In the genomic region with DNA sequence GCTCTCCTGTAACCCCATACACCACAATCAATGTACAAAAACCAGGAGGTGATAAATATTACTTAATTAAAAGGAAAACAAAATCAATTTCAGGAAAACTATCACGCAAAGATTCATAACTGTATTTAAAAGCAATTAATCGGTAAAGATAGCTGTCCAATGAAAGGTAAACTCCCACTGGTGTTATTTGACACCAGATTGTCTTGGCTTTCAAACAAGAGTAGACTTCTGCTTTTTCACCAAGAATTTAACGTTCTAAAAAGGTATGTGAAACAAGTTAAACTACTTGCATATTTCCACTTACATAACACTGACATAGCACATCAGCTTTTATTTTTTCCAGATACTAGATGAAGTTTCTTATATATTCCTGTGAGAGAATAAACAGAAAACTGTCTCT, we compare ENCODE assay signal across 8 cellular contexts. TPM values are rescaled to one million over a fixed set of nuclear protein-coding genes. Genes with fewer than 3 reads are reported as not detected.
A peak's percentile ranks its signal among the peaks of the same experiment; 100 is the strongest.
DNase-seq lines count a peak whose midpoint lies in the region; ATAC-seq and TF ChIP-seq lines count a peak whose summit lies in the region.

No MANE protein-coding gene starts in this region.

- H3K4me3 ChIP-seq in HUES6 (ENCODE audit: low read depth, low read length) (peak overlapping the region; percentile 95), cardiac fibroblast (replicated peaks in 1 of 2; ENCODE audit: low read depth in 2 of 2, low read length in 2 of 2) (peak overlapping the region; percentile 9 to 69), liver (ENCODE audit: low read depth in 1 of 3, low read length in 3 of 3) (peak overlapping the region; percentile 90 to 97 (median 95)), spleen (peak overlapping the region in 7 of 8 donors; percentile 15 to 90 (median 78))

- DNase-seq in cardiac fibroblast (ENCODE audit: low read depth in 2 of 2) (no peak), spleen (no peak), C1 segment of cervical spinal cord (lab: John Stamatoyannopoulos, UW) (no peak), HuH-7.5 (ENCODE audit: low spot score) (no peak)
- DNase-seq in stimulated activated naive CD4-positive, alpha-beta T cell treated with Interleukin-2 at 50 U/mL for 16 hours (lab: John Stamatoyannopoulos, UW): no peak

- no peak for TF ChIP-seq RAD21 in liver (IDR thresholded peaks at IDR 0.05)

- H3K9ac ChIP-seq in HUES6 (ENCODE audit: low read length) (no peak overlapping the region), liver (ENCODE audit: low read depth in 1 of 2, low read length in 2 of 2) (peak overlapping the region; percentile 94 to 99)

- H3K27ac ChIP-seq in HUES6 (ENCODE audit: low read depth, low read length) (no peak overlapping the region), liver (ENCODE audit: low read depth in 1 of 2, low read length in 2 of 2) (peak overlapping the region; percentile 99), spleen (peak overlapping the region in 6 of 8 donors; percentile 22 to 93 (median 90))

- TF ChIP-seq CTCF in cardiac fibroblast (IDR thresholded peaks at IDR 0.05; ENCODE audit: low read depth, low read length): no peak
- TF ChIP-seq CTCF in liver (IDR thresholded peaks at IDR 0.05; ENCODE audit: low read depth, low read length, missing input control): no peak
- TF ChIP-seq CTCF in spleen (IDR thresholded peaks at IDR 0.05 in 8 of 11, conservative IDR thresholded peaks at IDR 0.05 in 3 of 11): no peak

- no peak for TF ChIP-seq POLR2A in spleen (IDR thresholded peaks at IDR 0.05)

- intact Hi-C loops in spleen (cut with DNase I; ENCODE audit: low total_unique reads): loop anchor here (5.0 to 10.0 kb wide), 2 partner anchors 51 to 159 kb away; no protein-coding TSS in a partner anchor

- no peak for ATAC-seq in HG03571 (IDR thresholded peaks at IDR 0.05; ENCODE audit: unreplicated experiment)

- peaks cover 54% of the 10 kb centered on the region for H3K4me1 ChIP-seq in HUES6 (ENCODE audit: control insufficient read depth, insufficient read depth, low read length)
- H3K4me1 ChIP-seq in liver (ENCODE audit: control insufficient read depth in 4 of 4, insufficient read depth in 4 of 4, low read length in 3 of 4): peaks cover 5 to 41% (median 33%) of the 10 kb centered on the region in 4 donors
- H3K4me1 ChIP-seq in spleen: peaks cover 18 to 95% (median 74%) of the 10 kb centered on the region in 6 donors

- H3K27me3 ChIP-seq in HUES6 (ENCODE audit: control insufficient read depth, insufficient read depth, low read length) (no peaks in the 10 kb centered on the region), liver (ENCODE audit: control insufficient read depth in 4 of 4, insufficient read depth in 4 of 4, low read length in 3 of 4) (no peaks in the 10 kb centered on the region), spleen (replicated peaks in 1 of 7) (peaks cover 0 to 15% (median 0%) of the 10 kb centered on the region in 7 donors)

- H3K36me3 ChIP-seq in HUES6 (ENCODE audit: control insufficient read depth, insufficient read depth, low read length) (no peaks in the 10 kb centered on the region; the same call in 1 of the 2 replicates), liver (ENCODE audit: control insufficient read depth in 4 of 4, insufficient read depth in 3 of 4, low read depth in 1 of 4, low read length in 3 of 4) (no peaks in the 10 kb centered on the region), spleen (no peaks in the 10 kb centered on the region)

- WGBS in liver: 12% methylated on average over 3 of the region's 3 CpGs
- 25 to 33% (median 27%) methylated on average over 3 of the region's 3 CpGs for WGBS in spleen, 5 donors

- no peaks in the 10 kb centered on the region for H3K9me3 ChIP-seq in HUES6 (ENCODE audit: control insufficient read depth, insufficient read depth, low read depth, low read length)
- H3K9me3 ChIP-seq in liver (ENCODE audit: control insufficient read depth in 4 of 4, low read length in 3 of 4): no peaks in the 10 kb centered on the region
- H3K9me3 ChIP-seq in spleen: no peaks in the 10 kb centered on the region

TF ChIP-seq in liver, 16 proteins besides CTCF, POLR2A, EP300 and RAD21:
- TF ChIP-seq JUND (IDR thresholded peaks at IDR 0.05) (no peak), TAF1 (conservative IDR thresholded peaks at IDR 0.05) (no peak), GABPA (IDR thresholded peaks at IDR 0.05 in 1 of 2, conservative IDR thresholded peaks at IDR 0.05 in 1 of 2) (no peak), EGR1 (IDR thresholded peaks at IDR 0.05; ENCODE audit: low read depth in 2 of 2) (no peak), SP1 (IDR thresholded peaks at IDR 0.05) (no peak), YY1 (IDR thresholded peaks at IDR 0.05) (no peak), NR2F2 (IDR thresholded peaks at IDR 0.05) (no peak), RXRA (IDR thresholded peaks at IDR 0.05) (no peak), FOXA2 (IDR thresholded peaks at IDR 0.05) (no peak), HNF4A (conservative IDR thresholded peaks at IDR 0.05) (no peak), HNF4G (IDR thresholded peaks at IDR 0.05) (no peak), FOXA1 (IDR thresholded peaks at IDR 0.05) (no peak)
- TF ChIP-seq, protein P1, sequence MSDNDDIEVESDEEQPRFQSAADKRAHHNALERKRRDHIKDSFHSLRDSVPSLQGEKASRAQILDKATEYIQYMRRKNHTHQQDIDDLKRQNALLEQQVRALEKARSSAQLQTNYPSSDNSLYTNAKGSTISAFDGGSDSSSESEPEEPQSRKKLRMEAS (IDR thresholded peaks at IDR 0.05): no peak
- TF ChIP-seq, protein P2, sequence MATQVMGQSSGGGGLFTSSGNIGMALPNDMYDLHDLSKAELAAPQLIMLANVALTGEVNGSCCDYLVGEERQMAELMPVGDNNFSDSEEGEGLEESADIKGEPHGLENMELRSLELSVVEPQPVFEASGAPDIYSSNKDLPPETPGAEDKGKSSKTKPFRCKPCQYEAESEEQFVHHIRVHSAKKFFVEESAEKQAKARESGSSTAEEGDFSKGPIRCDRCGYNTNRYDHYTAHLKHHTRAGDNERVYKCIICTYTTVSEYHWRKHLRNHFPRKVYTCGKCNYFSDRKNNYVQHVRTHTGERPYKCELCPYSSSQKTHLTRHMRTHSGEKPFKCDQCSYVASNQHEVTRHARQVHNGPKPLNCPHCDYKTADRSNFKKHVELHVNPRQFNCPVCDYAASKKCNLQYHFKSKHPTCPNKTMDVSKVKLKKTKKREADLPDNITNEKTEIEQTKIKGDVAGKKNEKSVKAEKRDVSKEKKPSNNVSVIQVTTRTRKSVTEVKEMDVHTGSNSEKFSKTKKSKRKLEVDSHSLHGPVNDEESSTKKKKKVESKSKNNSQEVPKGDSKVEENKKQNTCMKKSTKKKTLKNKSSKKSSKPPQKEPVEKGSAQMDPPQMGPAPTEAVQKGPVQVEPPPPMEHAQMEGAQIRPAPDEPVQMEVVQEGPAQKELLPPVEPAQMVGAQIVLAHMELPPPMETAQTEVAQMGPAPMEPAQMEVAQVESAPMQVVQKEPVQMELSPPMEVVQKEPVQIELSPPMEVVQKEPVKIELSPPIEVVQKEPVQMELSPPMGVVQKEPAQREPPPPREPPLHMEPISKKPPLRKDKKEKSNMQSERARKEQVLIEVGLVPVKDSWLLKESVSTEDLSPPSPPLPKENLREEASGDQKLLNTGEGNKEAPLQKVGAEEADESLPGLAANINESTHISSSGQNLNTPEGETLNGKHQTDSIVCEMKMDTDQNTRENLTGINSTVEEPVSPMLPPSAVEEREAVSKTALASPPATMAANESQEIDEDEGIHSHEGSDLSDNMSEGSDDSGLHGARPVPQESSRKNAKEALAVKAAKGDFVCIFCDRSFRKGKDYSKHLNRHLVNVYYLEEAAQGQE (IDR thresholded peaks at IDR 0.05): no peak
- TF ChIP-seq, protein P3, sequence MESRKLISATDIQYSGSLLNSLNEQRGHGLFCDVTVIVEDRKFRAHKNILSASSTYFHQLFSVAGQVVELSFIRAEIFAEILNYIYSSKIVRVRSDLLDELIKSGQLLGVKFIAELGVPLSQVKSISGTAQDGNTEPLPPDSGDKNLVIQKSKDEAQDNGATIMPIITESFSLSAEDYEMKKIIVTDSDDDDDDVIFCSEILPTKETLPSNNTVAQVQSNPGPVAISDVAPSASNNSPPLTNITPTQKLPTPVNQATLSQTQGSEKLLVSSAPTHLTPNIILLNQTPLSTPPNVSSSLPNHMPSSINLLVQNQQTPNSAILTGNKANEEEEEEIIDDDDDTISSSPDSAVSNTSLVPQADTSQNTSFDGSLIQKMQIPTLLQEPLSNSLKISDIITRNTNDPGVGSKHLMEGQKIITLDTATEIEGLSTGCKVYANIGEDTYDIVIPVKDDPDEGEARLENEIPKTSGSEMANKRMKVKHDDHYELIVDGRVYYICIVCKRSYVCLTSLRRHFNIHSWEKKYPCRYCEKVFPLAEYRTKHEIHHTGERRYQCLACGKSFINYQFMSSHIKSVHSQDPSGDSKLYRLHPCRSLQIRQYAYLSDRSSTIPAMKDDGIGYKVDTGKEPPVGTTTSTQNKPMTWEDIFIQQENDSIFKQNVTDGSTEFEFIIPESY (IDR thresholded peaks at IDR 0.05): no peak
- TF ChIP-seq, protein P4, sequence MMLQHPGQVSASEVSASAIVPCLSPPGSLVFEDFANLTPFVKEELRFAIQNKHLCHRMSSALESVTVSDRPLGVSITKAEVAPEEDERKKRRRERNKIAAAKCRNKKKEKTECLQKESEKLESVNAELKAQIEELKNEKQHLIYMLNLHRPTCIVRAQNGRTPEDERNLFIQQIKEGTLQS (IDR thresholded peaks at IDR 0.05): no peak

RNA-seq across cellular contexts. Expression of a gene that starts 3.5 kb away (rescaled TPM):
- total RNA-seq in liver (10 to 100 TPM; 63.9 to 91.2 TPM), spleen (10 to 100 TPM; 40.3 to 90.0 (median 65.6) TPM)
- polyA plus RNA-seq in liver (10 to 100 TPM; 46.1 to 71.3 TPM), spleen (10 to 100 TPM in 2 of 3 donors, 1 to 10 TPM in 1; 6.7 to 16.3 (median 10.5) TPM)

Comparison
In these comparisons a context has a peak if more than half of its experiments do, and no peak if none do; other contexts are left out.
1. H3K4me3 ChIP-seq: peak in every context shown above with its lines; median percentile 95 in HUES6; 95 in liver; 78 in spleen; 39 in cardiac fibroblast.